ENCODE assay signal across 8 cellular contexts in genomic region chr14:51652168-51653095, GRCh38. TPM values are rescaled to one million over a fixed set of nuclear protein-coding genes. Genes with fewer than 3 reads are reported as not detected.
DNase-seq lines count a peak whose midpoint lies in the region; ATAC-seq, FAIRE-seq and TF ChIP-seq lines count a peak whose summit lies in the region.

No MANE protein-coding gene starts in this region.

- ATAC-seq in GM19351 (IDR thresholded peaks at IDR 0.05; ENCODE audit: unreplicated experiment): peak; percentile 38
- peak; percentile 37 for ATAC-seq in HG03439 (IDR thresholded peaks at IDR 0.05; ENCODE audit: unreplicated experiment)

- peaks cover 21 to 33% (median 30%) of the 10 kb centered on the region in 3 donors for H3K27me3 Mint-ChIP-seq in CD14-positive monocyte (ENCODE audit: low read depth in 3 of 3)
- H3K27me3 Mint-ChIP-seq in T-helper 2 cell treated with Interferon-gamma antibody and Interleukin-4, amounts not matched to agents 5 μg/mL and 100 μg/mL, for 36 hours (ENCODE audit: low read depth): peaks cover 5% of the 10 kb centered on the region

- H3K27ac ChIP-seq in H1 (ENCODE audit: low read depth, low read length): peak overlapping the region; percentile 74; the same call in 1 of the 2 replicates
- H3K27ac ChIP-seq in subcutaneous abdominal adipose tissue (ENCODE audit: low read depth, low read length): peak overlapping the region; percentile 84

- no peak overlapping the region for H3K14ac ChIP-seq in H1 (ENCODE audit: insufficient read length)

- H2BK120ac ChIP-seq in H1 (replicated peaks; ENCODE audit: low read depth, low read length): peak overlapping the region; percentile 79

- DNase-seq in CD14-positive monocyte (ENCODE audit: low spot score): no peak
- DNase-seq in T-helper 2 cell treated with Interferon-gamma antibody and Interleukin-4, amounts not matched to agents 5 μg/mL and 100 μg/mL, for 36 hours (ENCODE audit: low spot score): no peak
- DNase-seq in H1 (ENCODE audit: low read depth in 1 of 2, low spot score in 2 of 2): peak in 1 of 2 experiments; percentile 83
- DNase-seq in mucosa of gallbladder (ENCODE audit: low spot score): peak; percentile 15
- DNase-seq in NCI-H226: no peak

- H3K18ac ChIP-seq in H1 (ENCODE audit: extremely low read depth, low read length): peak overlapping the region; percentile 76; the same call in 1 of the 2 replicates

- peaks cover 0 to 1% of the 10 kb centered on the region in 2 experiments for H4K20me1 ChIP-seq in H1 (replicated peaks in 1 of 2; ENCODE audit: control insufficient read depth in 1 of 2, insufficient read depth in 2 of 2, low read length in 2 of 2)

- H3K4ac ChIP-seq in H1 (replicated peaks; ENCODE audit: insufficient read length, low read depth, low read length): no peak overlapping the region

- H3K4me3 Mint-ChIP-seq in CD14-positive monocyte: peak overlapping the region; percentile 83 to 92
- peak overlapping the region; percentile 86 for H3K4me3 Mint-ChIP-seq in T-helper 2 cell treated with Interferon-gamma antibody and Interleukin-4, amounts not matched to agents 5 μg/mL and 100 μg/mL, for 36 hours

- 2% methylated on average over 53 of the region's 75 CpGs; no CpG with 5 or more reads in 1 of the 2 experiments for WGBS in H1 (ENCODE audit: extremely low coverage in 1 of 2, insufficient coverage in 1 of 2, insufficient read length in 1 of 2, insufficient replicate concordance in 2 of 2, low coverage in 1 of 2, low lambda C conversion rate in 2 of 2, missing lambda C conversion rate in 1 of 2), 2 experiments

- H3K79me2 ChIP-seq in H1 (ENCODE audit: control insufficient read depth in 1 of 2, insufficient read depth in 2 of 2, low read length in 2 of 2): peaks cover 0 to 38% of the 10 kb centered on the region in 2 experiments; a peak in 3 of 4 replicates

- H3K27me3 ChIP-seq in H1 (replicated peaks in 1 of 4; ENCODE audit: control insufficient read depth in 3 of 4, extremely low read depth in 1 of 4, insufficient read depth in 3 of 4, low read length in 3 of 4) (no peaks in the 10 kb centered on the region), subcutaneous abdominal adipose tissue (ENCODE audit: control insufficient read depth in 5 of 5, insufficient read depth in 4 of 5, low read length in 5 of 5) (no peaks in the 10 kb centered on the region)

- H2BK5ac ChIP-seq in H1 (ENCODE audit: low read depth, low read length): peak overlapping the region; percentile 86; the same call in 1 of the 2 replicates

- CTCF ChIA-PET in H1 (lab: Charles Lee; ENCODE audit: partially characterized antibody): interaction anchor here (0.7 to 2.5 kb wide), 17 partner anchors 9 to 369 kb away, joined by 3 to 10 read pairs (median 3); no protein-coding TSS in a partner anchor

- H3K4me2 ChIP-seq in H1 (ENCODE audit: insufficient read depth in 1 of 2, low read depth in 2 of 2, low read length in 2 of 2): peak overlapping the region; percentile 81 to 84

- no peak overlapping the region for H4K91ac ChIP-seq in H1 (replicated peaks; ENCODE audit: insufficient read length, low read length)

- H3K9me3 ChIP-seq in H1 (ENCODE audit: insufficient read depth in 2 of 2, low read depth in 1 of 2, low read length in 1 of 2): no peaks in the 10 kb centered on the region
- H3K9me3 ChIP-seq in subcutaneous abdominal adipose tissue (ENCODE audit: control insufficient read depth in 5 of 5, low read length in 5 of 5): no peaks in the 10 kb centered on the region

- no peaks in the 10 kb centered on the region for H3K36me3 Mint-ChIP-seq in CD14-positive monocyte
- no peaks in the 10 kb centered on the region for H3K36me3 Mint-ChIP-seq in T-helper 2 cell treated with Interferon-gamma antibody and Interleukin-4, amounts not matched to agents 5 μg/mL and 100 μg/mL, for 36 hours (ENCODE audit: low read depth)

- no peak for FAIRE-seq in H1 (lab: Jason Lieb, UNC)

- H3K4me3 ChIP-seq in H1 (ENCODE audit: extremely low read depth in 1 of 4, insufficient read depth in 2 of 4, low read depth in 3 of 4, low read length in 4 of 4) (peak overlapping the region; percentile 67 to 83 (median 82)), subcutaneous abdominal adipose tissue (ENCODE audit: low read depth in 1 of 5, low read length in 5 of 5) (peak overlapping the region; percentile 81 to 92 (median 85))

- peak overlapping the region; percentile 54 to 94 (median 70) for H3K9ac ChIP-seq in H1 (replicated peaks in 1 of 4; ENCODE audit: extremely low read depth in 1 of 4, low read depth in 3 of 4, low read length in 3 of 4)
- peak overlapping the region; percentile 52 to 78 (median 76) for H3K9ac ChIP-seq in subcutaneous abdominal adipose tissue (ENCODE audit: low read length in 5 of 5)

- H3K4me1 ChIP-seq in H1 (replicated peaks in 1 of 4; ENCODE audit: control insufficient read depth in 3 of 4, insufficient read depth in 4 of 4, low read length in 3 of 4) (peaks cover 0 to 6% (median 0%) of the 10 kb centered on the region in 4 experiments; a peak in 3 of 7 replicates), subcutaneous abdominal adipose tissue (ENCODE audit: control insufficient read depth in 5 of 5, insufficient read depth in 5 of 5, low read length in 5 of 5) (peaks cover 0 to 32% (median 26%) of the 10 kb centered on the region in 5 donors)

- no peak for TF ChIP-seq POLR2A in H1 (IDR thresholded peaks at IDR 0.05; ENCODE audit: control extremely low read depth in 1 of 2, low read depth in 2 of 2, low read length in 2 of 2)

- peaks cover 23% of the 10 kb centered on the region for H3K4me1 Mint-ChIP-seq in CD14-positive monocyte
- H3K4me1 Mint-ChIP-seq in T-helper 2 cell treated with Interferon-gamma antibody and Interleukin-4, amounts not matched to agents 5 μg/mL and 100 μg/mL, for 36 hours (ENCODE audit: low read depth): peaks cover 24% of the 10 kb centered on the region

- peak overlapping the region; percentile 72 for H4K8ac ChIP-seq in H1 (ENCODE audit: extremely low read depth, insufficient read depth, low read length)

- H3K23ac ChIP-seq in H1 (ENCODE audit: insufficient read length): no peak overlapping the region

- no peak overlapping the region for H2AK5ac ChIP-seq in H1 (ENCODE audit: low read depth, low read length)

- H3K36me3 ChIP-seq in H1 (ENCODE audit: control insufficient read depth in 2 of 4, insufficient read depth in 4 of 4, low read length in 3 of 4) (no peaks in the 10 kb centered on the region), subcutaneous abdominal adipose tissue (ENCODE audit: control insufficient read depth in 5 of 5, insufficient read depth in 5 of 5, low read length in 5 of 5) (no peaks in the 10 kb centered on the region)

- POLR2A ChIA-PET in H1 (lab: Charles Lee; ENCODE audit: partially characterized antibody): interaction anchor here (0.5 to 1.8 kb wide), 6 partner anchors 8 to 283 kb away, joined by 3 to 4 read pairs (median 3); no protein-coding TSS in a partner anchor

- H3K79me1 ChIP-seq in H1 (ENCODE audit: low read depth, low read length): no peaks in the 10 kb centered on the region; the same call in 1 of the 2 replicates

- H2BK20ac ChIP-seq in H1 (ENCODE audit: low read length): no peak overlapping the region

- H3K9me3 Mint-ChIP-seq in CD14-positive monocyte: peaks cover 0 to 4% (median 0%) of the 10 kb centered on the region in 7 donors
- no peaks in the 10 kb centered on the region for H3K9me3 Mint-ChIP-seq in T-helper 2 cell treated with Interferon-gamma antibody and Interleukin-4, amounts not matched to agents 5 μg/mL and 100 μg/mL, for 36 hours

- TF ChIP-seq EP300 in H1 (IDR thresholded peaks at IDR 0.05; ENCODE audit: borderline replicate concordance in 1 of 2, low read depth in 2 of 2, low read length in 2 of 2): no peak

- H3K56ac ChIP-seq in H1 (replicated peaks; ENCODE audit: insufficient read length, low read depth, low read length): no peak overlapping the region

- peak overlapping the region; percentile 27; the same call in 1 of the 2 replicates for H2AFZ ChIP-seq in H1 (ENCODE audit: low read length)

- H2BK15ac ChIP-seq in H1 (ENCODE audit: low read length): no peak overlapping the region; the same call in 1 of the 2 replicates

- H3K23me2 ChIP-seq in H1 (ENCODE audit: low read depth, low read length): peaks cover 11% of the 10 kb centered on the region

- TF ChIP-seq CTCF in CD14-positive monocyte (IDR thresholded peaks at IDR 0.05) (peak; percentile 49), H1 (IDR thresholded peaks at IDR 0.05; ENCODE audit: control extremely low read depth in 1 of 3, insufficient read depth in 1 of 3, low read depth in 1 of 3, low read length in 3 of 3) (no peak)

- no peak for TF ChIP-seq RAD21 in H1 (IDR thresholded peaks at IDR 0.05 in 1 of 2, conservative IDR thresholded peaks at IDR 0.05 in 1 of 2; ENCODE audit: low read depth in 2 of 2, low read length in 2 of 2)

- no peak overlapping the region; the same call in 1 of the 2 replicates for H2BK12ac ChIP-seq in H1 (ENCODE audit: low read depth, low read length)

- intact Hi-C loops in CD14-positive monocyte (cut with micrococcal nuclease): loop anchor here (5.0 to 10.0 kb wide), 2 partner anchors 330 to 332 kb away; partner anchors contain the start of gene RTRAF (in 1 of the 2)

- H3K27ac Mint-ChIP-seq in CD14-positive monocyte: peak overlapping the region in 4 of 7 donors; percentile 8 to 61 (median 46)
- peak overlapping the region; percentile 63 for H3K27ac Mint-ChIP-seq in T-helper 2 cell treated with Interferon-gamma antibody and Interleukin-4, amounts not matched to agents 5 μg/mL and 100 μg/mL, for 36 hours

- H4K5ac ChIP-seq in H1 (ENCODE audit: insufficient read length, low read depth, low read length): peak overlapping the region; percentile 2

TF ChIP-seq in H1, 55 proteins besides CTCF, POLR2A, EP300 and RAD21 (continues in another document):
- TF ChIP-seq ZNF274 (IDR thresholded peaks at IDR 0.05; ENCODE audit: borderline replicate concordance, extremely low read depth, low read length): no peak
- peak; percentile 32; the same call in 1 of the 2 replicates for TF ChIP-seq CHD1 (IDR thresholded peaks at IDR 0.05; ENCODE audit: low read depth, low read length)
- TF ChIP-seq E2F6 (IDR thresholded peaks at IDR 0.05): 0 out of 2 replicates have a peak, but pooled peaks have one; percentile 29

RNA-seq across cellular contexts. Expression of gene FRMD6, which starts 0.7 kb away (rescaled TPM):
- polyA plus RNA-seq in CD14-positive monocyte (under 1 TPM; 0.12 to 0.25 TPM), H1 (2011; rRNA removed) (5.4 and 9.0 TPM in 2 replicates)
- 20.8 and 23.7 TPM in 2 replicates for total RNA-seq in H1 (2021; fragmentation: NEBNext Ultra II Directional; extraction: Animal tissue kit (Norgen Biotek cat#: 25700))
- polyA plus RNA-seq in H1 (2011; cell fraction: cytosol; rRNA removed): 6.8 TPM
- 15.2 TPM for polyA plus RNA-seq in H1 (2011; cell fraction: nucleus; rRNA removed)
- polyA plus RNA-seq in H1 (2012, experiment 1 of 2): 4.7 to 8.1 TPM (median 7.7 TPM) in 4 replicates
- polyA plus RNA-seq in H1 (2012, experiment 2 of 2): 0.81 TPM
- 8.6 TPM for polyA plus RNA-seq in H1 (2013, experiment 1 of 2)
- polyA plus RNA-seq in H1 (2013, experiment 2 of 2): 8.9 TPM
- polyA minus RNA-seq in H1 (2011; rRNA and poly(A)+ RNA removed): 19.8 and 23.9 TPM in 2 replicates
- polyA minus RNA-seq in H1 (2011; cell fraction: cytosol; rRNA and poly(A)+ RNA removed): 10.6 TPM
- 25.7 TPM for polyA minus RNA-seq in H1 (2011; cell fraction: nucleus; rRNA and poly(A)+ RNA removed)
- total RNA-seq in mucosa of gallbladder: 20.3 TPM
